ENCODE assay signal across 21 cellular contexts in the genomic region with DNA sequence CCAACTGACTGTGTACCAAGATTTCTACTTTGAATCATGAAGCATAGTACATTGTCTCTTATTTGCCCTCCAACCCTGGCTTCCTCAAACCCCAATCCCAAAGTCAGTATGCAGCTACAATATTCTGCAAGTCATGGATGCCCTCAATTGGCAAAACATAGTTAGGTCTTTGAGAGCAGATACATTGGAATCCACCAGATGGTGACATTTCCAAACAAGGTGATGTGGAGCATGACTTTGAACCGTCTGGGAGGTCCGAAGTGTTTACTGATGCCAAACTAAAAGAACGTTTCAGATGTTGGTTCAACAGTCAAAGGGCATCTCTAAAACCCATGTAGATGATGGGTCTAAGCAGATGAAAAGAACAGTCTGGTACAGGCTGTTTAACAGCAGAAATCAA. TPM values are rescaled to one million over a fixed set of nuclear protein-coding genes. Genes with fewer than 3 reads are reported as not detected.
DNase-seq lines count a peak whose midpoint lies in the region; ATAC-seq, FAIRE-seq and TF ChIP-seq lines count a peak whose summit lies in the region.
"Had no signal": no experiment of that assay in that cellular context is flagged by ENCODE, and none has a peak within 500 bp of the region (broad histone marks: within the 10 kb centered on the region; RNA-seq: fewer than 3 reads in every experiment).

No MANE protein-coding gene starts in this region.

- no peak overlapping the region for H3K27ac Mint-ChIP-seq in CD4-positive, alpha-beta memory T cell
- H3K27ac Mint-ChIP-seq: activated naive CD4-positive, alpha-beta T cell treated with anti-CD3 and anti-CD28 coated beads, Interleukin-2, amount 50 U/mL, for 24 hours had no signal

- TF ChIP-seq CTCF in GM12865 (IDR thresholded peaks at IDR 0.05; ENCODE audit: insufficient read depth, low read depth, low read length, missing control alignments) (no peak), GM12878 (IDR thresholded peaks at IDR 0.05 in 2 of 3, conservative IDR thresholded peaks at IDR 0.05 in 1 of 3; ENCODE audit: control insufficient read depth in 2 of 3, extremely low read depth in 1 of 3, insufficient read depth in 1 of 3, low read depth in 3 of 3, low read length in 3 of 3) (peak in 2 of 3 experiments; percentile 5 to 12; a peak in 2 of 6 replicates), liver (IDR thresholded peaks at IDR 0.05; ENCODE audit: low read depth, low read length, missing input control) (peak; percentile 44)

- H3K36me3 ChIP-seq in GM12878 (ENCODE audit: control insufficient read depth in 2 of 2, insufficient read depth in 2 of 2, low read length in 1 of 2) (no peaks in the 10 kb centered on the region), liver (ENCODE audit: control insufficient read depth in 4 of 4, insufficient read depth in 3 of 4, low read depth in 1 of 4, low read length in 3 of 4) (no peaks in the 10 kb centered on the region)
- H3K36me3 ChIP-seq in CD4-positive, alpha-beta memory T cell (ENCODE audit: insufficient read depth, low read length), result no peaks in the 10 kb centered on the region
- H3K36me3 ChIP-seq: esophagus muscularis mucosa, transverse colon had no signal

- H3K36me3 Mint-ChIP-seq in CD4-positive, alpha-beta memory T cell, result no peaks in the 10 kb centered on the region
- H3K36me3 Mint-ChIP-seq: activated naive CD4-positive, alpha-beta T cell treated with anti-CD3 and anti-CD28 coated beads, Interleukin-2, amount 50 U/mL, for 24 hours had no signal

- TF ChIP-seq RAD21 in GM12878 (IDR thresholded peaks at IDR 0.05; ENCODE audit: insufficient read depth, low read depth, low read length) (peak; percentile 37; the same call in 1 of the 2 replicates), liver (IDR thresholded peaks at IDR 0.05) (peak; percentile 83 to 93)

- RAD21 ChIA-PET in GM12878 (lab: Charles Lee; ENCODE audit: unreplicated experiment), result interaction anchor here (1.1 to 3.1 kb wide), 2 partner anchors 48 to 65 kb away, joined by 3 to 13 read pairs; a partner anchor contains a TSS

- H3K79me2 ChIP-seq in GM12878 (ENCODE audit: control insufficient read depth, insufficient read depth, low read length), result no peaks in the 10 kb centered on the region

- no peak overlapping the region for H3K4me3 Mint-ChIP-seq in CD4-positive, alpha-beta memory T cell
- H3K4me3 Mint-ChIP-seq: activated naive CD4-positive, alpha-beta T cell treated with anti-CD3 and anti-CD28 coated beads, Interleukin-2, amount 50 U/mL, for 24 hours; neural crest cell had no signal

- POLR2A ChIA-PET in GM12878 (lab: Charles Lee), result no interaction called here
- POLR2A ChIA-PET in CD4-positive, alpha-beta memory T cell (lab: Charles Lee; ENCODE audit: partially characterized antibody), result no interaction called here

- H3K4me2 ChIP-seq in GM12878 (ENCODE audit: control insufficient read depth, insufficient read depth), result no peak overlapping the region

- intact Hi-C loops in GM12878 (cut with micrococcal nuclease; ENCODE audit: unreplicated experiment), result no loop called here
- intact Hi-C loops in CD4-positive, alpha-beta memory T cell (cut with micrococcal nuclease), result loop anchor here (2.0 kb wide), 1 partner anchor 47 kb away; a partner anchor contains a TSS

- H3K4me1 Mint-ChIP-seq in CD4-positive, alpha-beta memory T cell, result no peaks in the 10 kb centered on the region
- H3K4me1 Mint-ChIP-seq: activated naive CD4-positive, alpha-beta T cell treated with anti-CD3 and anti-CD28 coated beads, Interleukin-2, amount 50 U/mL, for 24 hours; neural crest cell had no signal

- H3K27me3 ChIP-seq in GM12878 (replicated peaks in 1 of 2; ENCODE audit: control insufficient read depth in 2 of 2, insufficient read depth in 2 of 2, low read length in 1 of 2) (peaks cover 0 to 3% of the 10 kb centered on the region in 2 experiments; a peak in 1 of 4 replicates), liver (ENCODE audit: control insufficient read depth in 4 of 4, insufficient read depth in 4 of 4, low read length in 3 of 4) (no peaks in the 10 kb centered on the region)
- H3K27me3 ChIP-seq in CD4-positive, alpha-beta memory T cell (ENCODE audit: insufficient read depth, low read length), result no peaks in the 10 kb centered on the region
- H3K27me3 ChIP-seq: esophagus muscularis mucosa, transverse colon had no signal

- FAIRE-seq in GM12878 (lab: Jason Lieb, UNC), result no peak
- FAIRE-seq: GM18507 had no signal

- H2AFZ ChIP-seq in GM12878 (ENCODE audit: control insufficient read depth, low read depth, low read length), result no peak overlapping the region

- H3K9me3 ChIP-seq in GM12878 (replicated peaks; ENCODE audit: control insufficient read depth, insufficient read depth, low read length), result no peaks in the 10 kb centered on the region
- H3K9me3 ChIP-seq in liver (ENCODE audit: control insufficient read depth in 4 of 4, low read length in 3 of 4), result no peaks in the 10 kb centered on the region
- H3K9me3 ChIP-seq in CD4-positive, alpha-beta memory T cell (ENCODE audit: control insufficient read depth in 1 of 2, low read length in 2 of 2), result no peaks in the 10 kb centered on the region
- H3K9me3 ChIP-seq: esophagus muscularis mucosa, transverse colon had no signal

- in situ Hi-C loops in GM12878 (cut with MboI), result no loop called here

- H3K4me3 ChIP-seq in GM12865 (ENCODE audit: low read depth, low read length) (no peak overlapping the region), GM12878 (no peak overlapping the region), liver (ENCODE audit: low read depth in 1 of 3, low read length in 3 of 3) (no peak overlapping the region)
- no peak overlapping the region for H3K4me3 ChIP-seq in CD4-positive, alpha-beta memory T cell (ENCODE audit: low read length in 2 of 2)
- H3K4me3 ChIP-seq: esophagus muscularis mucosa, transverse colon had no signal

- H3K4me1 ChIP-seq in GM12878 (ENCODE audit: control insufficient read depth, insufficient read depth, low read length), result no peaks in the 10 kb centered on the region
- H3K4me1 ChIP-seq in liver (ENCODE audit: control insufficient read depth in 4 of 4, insufficient read depth in 4 of 4, low read length in 3 of 4), result peaks cover 1 to 39% (median 18%) of the 10 kb centered on the region in 4 donors
- H3K4me1 ChIP-seq in CD4-positive, alpha-beta memory T cell (ENCODE audit: insufficient read depth, low read length), result no peaks in the 10 kb centered on the region
- H3K4me1 ChIP-seq: esophagus muscularis mucosa, transverse colon had no signal

- SMC1A ChIA-PET in GM12878 (lab: Charles Lee; ENCODE audit: uncharacterized antibody, unreplicated experiment), result interaction anchor here (1.0 to 2.0 kb wide), 2 partner anchors 25 to 79 kb away, joined by 4 to 7 read pairs; no protein-coding TSS in a partner anchor

- BruUV-seq in GM12878 (replicated peaks; lab: Mats Ljungman, UMichigan), result no TSS peak

- DNase-seq in GM12865 (ENCODE audit: low read depth) (peak; percentile 1), M059J (ENCODE audit: low read depth) (peak; percentile 20), GM12878 (ENCODE audit: low read depth, low spot score) (no peak), retina (no peak)
- DNase-seq in CD4-positive, alpha-beta memory T cell, result no peak
- DNase-seq in stimulated activated CD4-positive, alpha-beta T cell treated with anti-CD3 and anti-CD28 coated beads, Interleukin-12 subunit alpha, Interleukin-12 subunit beta, amount 100 ng/mL, for 4 hours, result no peak
- DNase-seq: activated CD4-positive, alpha-beta T cell treated with anti-CD3 and anti-CD28 coated beads, Interleukin-2, amount 50 U/mL, for 48 hours; activated T-cell treated with anti-CD3 and anti-CD28 coated beads, Interleukin-2, amount 50 U/mL, for 1 hour; HCEC 1CT; Kasumi-1; NCI-H1436; NCI-H446 treated with DMSO at 0.1 percent for 48 hours; stimulated activated naive CD4-positive, alpha-beta T cell treated with Interleukin-2 at 50 U/mL for 16 hours; transverse colon had no signal

- TF ChIP-seq POLR2A in GM12878 (IDR thresholded peaks at IDR 0.05; ENCODE audit: low read depth, low read length), result no peak

- no peak overlapping the region for H3K9ac ChIP-seq in GM12878 (ENCODE audit: control insufficient read depth, insufficient read depth, low read length)
- H3K9ac ChIP-seq in liver (ENCODE audit: low read depth in 1 of 2, low read length in 2 of 2), result no peak overlapping the region

- no peaks in the 10 kb centered on the region for H3K9me3 Mint-ChIP-seq in CD4-positive, alpha-beta memory T cell
- H3K9me3 Mint-ChIP-seq: activated naive CD4-positive, alpha-beta T cell treated with anti-CD3 and anti-CD28 coated beads, Interleukin-2, amount 50 U/mL, for 24 hours had no signal

- TF ChIP-seq EP300 in GM12878 (IDR thresholded peaks at IDR 0.05; ENCODE audit: borderline replicate concordance in 1 of 2, control insufficient read depth in 1 of 2, low read depth in 2 of 2, low read length in 2 of 2), result no peak

- CTCF ChIA-PET in GM12878 (lab: Yijun Ruan, JAX), result interaction anchor here (0.6 to 3.0 kb wide), 2 partner anchors 48 to 49 kb away, joined by 4 to 10 read pairs; a partner anchor contains a TSS
- CTCF ChIA-PET in CD4-positive, alpha-beta memory T cell (lab: Charles Lee; ENCODE audit: partially characterized antibody), result no interaction called here

- ATAC-seq in GM12878, result no peak; the same call in 2 of the 3 replicates

- H3K27me3 Mint-ChIP-seq in CD4-positive, alpha-beta memory T cell, result no peaks in the 10 kb centered on the region
- H3K27me3 Mint-ChIP-seq: activated naive CD4-positive, alpha-beta T cell treated with anti-CD3 and anti-CD28 coated beads, Interleukin-2, amount 50 U/mL, for 24 hours had no signal

- 17% methylated on average over 3 of the region's 3 CpGs for WGBS in GM12878 (ENCODE audit: insufficient coverage, insufficient replicate concordance, low lambda C conversion rate, missing lambda C conversion rate)
- WGBS in liver, result 23% methylated on average over 3 of the region's 3 CpGs

- H3K27ac ChIP-seq in GM12878 (ENCODE audit: control insufficient read depth, insufficient read depth) (no peak overlapping the region), liver (ENCODE audit: low read depth in 1 of 2, low read length in 2 of 2) (no peak overlapping the region)
- H3K27ac ChIP-seq in CD4-positive, alpha-beta memory T cell (ENCODE audit: low read depth, low read length), result no peak overlapping the region
- H3K27ac ChIP-seq: esophagus muscularis mucosa, transverse colon had no signal

- H4K20me1 ChIP-seq in GM12878 (ENCODE audit: control insufficient read depth, insufficient read depth), result no peaks in the 10 kb centered on the region

RNA-seq across cellular contexts. Expression of a gene that starts 43.7 kb away (rescaled TPM):
- 0.07 TPM in 1 of 2 replicates, not detected in the other for total RNA-seq in M059J (2014; rRNA removed; shearing (Covaris generic))
- total RNA-seq in GM12878 (2013; cell fraction: nucleolus; rRNA removed), result 0.35 and 0.44 TPM in 2 replicates
- not detected in 2 replicates for total RNA-seq in GM12878 (2014; rRNA removed)
- total RNA-seq in GM12878 (2014; rRNA removed; fragmentation: Illumina TruSeq; extraction: Trizol), result not detected in 2 replicates
- not detected in 2 replicates for total RNA-seq in GM12878 (2021)
- polyA plus RNA-seq in GM12878 (2011; ENCODE audit: low read depth), result not detected
- 0.82 and 0.94 TPM in 2 replicates for polyA plus RNA-seq in GM12878 (2011; rRNA removed)
- 0.34 and 0.37 TPM in 2 replicates for polyA plus RNA-seq in GM12878 (2011; cell fraction: cytosol; rRNA removed)
- 0.56 and 0.79 TPM in 2 replicates for polyA plus RNA-seq in GM12878 (2011; cell fraction: nucleus; rRNA removed)
- polyA plus RNA-seq in GM12878 (2012), result not detected in 2 replicates
- not detected in 2 replicates for polyA plus RNA-seq in GM12878 (2014; fragmentation: Illumina TruSeq; extraction: Trizol)
- polyA plus RNA-seq in GM12878 (2014; fragmentation: Nextera tagmentation; extraction: Ambion mirVana), result not detected
- polyA plus RNA-seq in GM12878 (2014; rRNA removed), result 0.03 TPM in 1 of 2 replicates, not detected in the other
- polyA plus RNA-seq in GM12878 (2016; fragmentation: Nextera tagmentation; extraction: Ambion mirVana), result not detected
- polyA minus RNA-seq in GM12878 (2011; rRNA and poly(A)+ RNA removed), result 0.41 and 0.80 TPM in 2 replicates
- 0.52 TPM in 1 of 2 replicates, not detected in the other for polyA minus RNA-seq in GM12878 (2011; cell fraction: cytosol; rRNA and poly(A)+ RNA removed)
- 0.29 and 0.36 TPM in 2 replicates for polyA minus RNA-seq in GM12878 (2011; cell fraction: nucleus; rRNA and poly(A)+ RNA removed)
- under 1 TPM in 1 of 2 donors, not detected in 1; 0.08 TPM for total RNA-seq in liver
- under 1 TPM; 0.03 to 0.14 TPM for polyA plus RNA-seq in liver
- not detected for total RNA-seq in CD4-positive, alpha-beta memory T cell
- not detected for polyA plus RNA-seq in CD4-positive, alpha-beta memory T cell
- total RNA-seq: dermis microvascular lymphatic vessel endothelial cell, esophagus muscularis mucosa, transverse colon had no signal
- polyA plus RNA-seq: BJ had no signal

RNA-seq across cellular contexts. Expression of a gene that starts 47.8 kb away (rescaled TPM):
- total RNA-seq in M059J (2014; rRNA removed; shearing (Covaris generic)), result 51.3 and 64.9 TPM in 2 replicates
- 14.4 and 16.0 TPM in 2 replicates for total RNA-seq in GM12878 (2013; cell fraction: nucleolus; rRNA removed)
- total RNA-seq in GM12878 (2014; rRNA removed), result 17.1 and 20.6 TPM in 2 replicates
- total RNA-seq in GM12878 (2014; rRNA removed; fragmentation: Illumina TruSeq; extraction: Trizol), result 31.3 and 32.0 TPM in 2 replicates
- total RNA-seq in GM12878 (2021), result 32.1 and 35.9 TPM in 2 replicates
- polyA plus RNA-seq in GM12878 (2011; ENCODE audit: low read depth), result 12.8 TPM
- 23.9 and 39.5 TPM in 2 replicates for polyA plus RNA-seq in GM12878 (2011; rRNA removed)
- 11.8 and 12.4 TPM in 2 replicates for polyA plus RNA-seq in GM12878 (2011; cell fraction: cytosol; rRNA removed)
- 16.8 and 17.9 TPM in 2 replicates for polyA plus RNA-seq in GM12878 (2011; cell fraction: nucleus; rRNA removed)
- polyA plus RNA-seq in GM12878 (2012), result 22.3 and 23.4 TPM in 2 replicates
- polyA plus RNA-seq in GM12878 (2014; fragmentation: Illumina TruSeq; extraction: Trizol), result 27.0 and 38.0 TPM in 2 replicates
- polyA plus RNA-seq in GM12878 (2014; fragmentation: Nextera tagmentation; extraction: Ambion mirVana), result 10 to 100 TPM; 20.3 to 27.4 TPM
- 16.0 and 20.0 TPM in 2 replicates for polyA plus RNA-seq in GM12878 (2014; rRNA removed)
- polyA plus RNA-seq in GM12878 (2016; fragmentation: Nextera tagmentation; extraction: Ambion mirVana), result 10 to 100 TPM; 23.1 to 29.6 TPM
- polyA minus RNA-seq in GM12878 (2011; rRNA and poly(A)+ RNA removed), result 18.5 and 28.7 TPM in 2 replicates
- polyA minus RNA-seq in GM12878 (2011; cell fraction: cytosol; rRNA and poly(A)+ RNA removed), result 13.2 and 16.6 TPM in 2 replicates
- polyA minus RNA-seq in GM12878 (2011; cell fraction: nucleus; rRNA and poly(A)+ RNA removed), result 6.3 and 7.9 TPM in 2 replicates
- total RNA-seq in liver, result 10 to 100 TPM; 19.7 to 35.3 TPM
- 10 to 100 TPM; 12.6 to 18.9 TPM for polyA plus RNA-seq in liver
- total RNA-seq in CD4-positive, alpha-beta memory T cell, result 10 to 100 TPM; 28.2 to 30.8 TPM
- polyA plus RNA-seq in CD4-positive, alpha-beta memory T cell, result 10 to 100 TPM; 15.2 to 20.8 TPM

Comparison
In these comparisons a context has a peak if more than half of its experiments do, and no peak if none do; other contexts are left out.
1. DNase-seq: peak in GM12865 (single experiment) and M059J (single experiment); none in GM12878 (single experiment), retina (single experiment), CD4-positive, alpha-beta memory T cell (0 of 5) and stimulated activated CD4-positive, alpha-beta T cell treated with anti-CD3 and anti-CD28 coated beads, Interleukin-12 subunit alpha, Interleukin-12 subunit beta, amount 100 ng/mL, for 4 hours (single experiment).